8 cellular contexts compared by ENCODE assay signal in genomic region chr7:130960208-130960988, GRCh38.
A peak's percentile ranks its signal among the peaks of the same experiment; 100 is the strongest.
DNase-seq lines count a peak whose midpoint lies in the region; ATAC-seq and TF ChIP-seq lines count a peak whose summit lies in the region.

No MANE protein-coding gene starts in this region.

- peak overlapping the region; percentile 98 for H3K27ac ChIP-seq in epithelial cell of prostate

- peak; percentile 26 for ATAC-seq in HG03108 (IDR thresholded peaks at IDR 0.05; ENCODE audit: unreplicated experiment)
- no peak for ATAC-seq in HG02884 (IDR thresholded peaks at IDR 0.05; ENCODE audit: unreplicated experiment)

- peak overlapping the region; percentile 89 for H3K4me3 ChIP-seq in GM12864 (ENCODE audit: low read depth, low read length)

- peak; percentile 72 for DNase-seq in GM12864 (ENCODE audit: low read depth)
- DNase-seq in SW 1271 (lab: John Stamatoyannopoulos, UW), result peak; percentile 84 to 94
- peak; percentile 83 for DNase-seq in epithelial cell of prostate (ENCODE audit: low read depth, low spot score)
- peak; percentile 98 for DNase-seq in renal cortical epithelial cell (ENCODE audit: low read depth)
- no peak for DNase-seq in NCI-H524 treated with DMSO at 0.1 percent for 48 hours (lab: John Stamatoyannopoulos, UW)
- no peak for DNase-seq in NCI-H2196 treated with DMSO at 0.1 percent for 48 hours (lab: John Stamatoyannopoulos, UW; ENCODE audit: unreplicated experiment)

- no peak for TF ChIP-seq CTCF in GM12864 (IDR thresholded peaks at IDR 0.05; ENCODE audit: low read depth, low read length, missing control alignments)

Comparison
In these comparisons a context has a peak if more than half of its experiments do, and no peak if none do; other contexts are left out.
1. DNase-seq: peak in GM12864 (single experiment), SW 1271 (2 of 2), epithelial cell of prostate (single experiment) and renal cortical epithelial cell (single experiment); none in NCI-H524 treated with DMSO at 0.1 percent for 48 hours (single experiment) and NCI-H2196 treated with DMSO at 0.1 percent for 48 hours (single experiment).